Comparison of ENCODE assay signal across 12 cellular contexts in the genomic region with DNA sequence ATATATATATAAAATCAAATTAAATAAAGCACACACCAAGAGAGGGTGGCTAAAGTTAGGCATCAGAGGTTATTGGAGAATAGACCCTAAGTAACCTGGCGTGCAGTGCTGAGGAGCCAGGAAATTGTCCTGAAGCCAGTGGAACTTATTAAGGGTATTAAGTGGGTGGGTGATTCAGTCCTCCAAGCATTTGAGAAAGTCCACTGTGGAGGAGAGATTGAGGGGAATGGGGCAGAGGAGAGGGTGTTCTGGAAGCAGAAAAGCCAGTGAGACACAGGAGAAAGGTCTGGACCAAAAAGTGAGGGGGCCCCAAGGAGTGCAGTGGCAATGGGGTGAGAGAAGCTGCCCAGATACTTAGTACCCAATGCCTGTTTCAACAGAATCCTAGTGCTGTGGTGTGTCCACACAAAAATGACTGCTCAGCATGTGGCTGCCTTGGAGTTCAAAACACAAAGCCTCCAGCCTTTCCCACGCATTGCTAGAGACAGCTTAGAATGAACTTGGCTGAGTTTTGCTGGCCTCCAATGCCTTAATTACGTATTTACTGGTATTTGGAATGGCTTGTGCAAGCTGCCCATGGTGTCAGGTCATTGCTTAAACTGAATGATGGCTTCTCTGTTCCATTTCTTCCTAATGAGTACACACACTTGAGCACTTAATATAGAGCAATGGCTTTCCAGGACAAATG. TPM values are rescaled to one million over a fixed set of nuclear protein-coding genes. Genes with fewer than 3 reads are reported as not detected.
DNase-seq lines count a peak whose midpoint lies in the region; ATAC-seq and TF ChIP-seq lines count a peak whose summit lies in the region.
"Had no signal": no experiment of that assay in that cellular context is flagged by ENCODE, and none has a peak within 500 bp of the region (broad histone marks: within the 10 kb centered on the region; RNA-seq: fewer than 3 reads in every experiment).

No MANE protein-coding gene starts in this region.

- ATAC-seq in lower lobe of right lung (peak; percentile 60 to 83), GM19452 (IDR thresholded peaks at IDR 0.05; ENCODE audit: unreplicated experiment) (no peak), HG03457 (IDR thresholded peaks at IDR 0.05; ENCODE audit: unreplicated experiment) (no peak)
- ATAC-seq: SK-N-SH treated with all-trans-retinoic acid at 6 μM for 48 hours had no signal

- no peaks in the 10 kb centered on the region for H3K36me3 ChIP-seq in esophagus squamous epithelium
- no peaks in the 10 kb centered on the region for H3K36me3 ChIP-seq in lower lobe of right lung
- no peaks in the 10 kb centered on the region for H3K36me3 ChIP-seq in smooth muscle cell (ENCODE audit: low read depth)

- DNase-seq in esophagus squamous epithelium (lab: John Stamatoyannopoulos, UW) = no peak
- DNase-seq in lower lobe of right lung = no peak
- DNase-seq in smooth muscle cell (lab: John Stamatoyannopoulos, UW; ENCODE audit: unreplicated experiment) = no peak
- DNase-seq in NCI-H1694 (lab: John Stamatoyannopoulos, UW) = no peak
- no peak for DNase-seq in NCI-H345 treated with DMSO at 0.1 percent for 48 hours (lab: John Stamatoyannopoulos, UW; ENCODE audit: unreplicated experiment)
- DNase-seq: activated B cell treated with CpG ODN at 0.5 μM for 24 hours; CD4-positive, alpha-beta memory T cell; GF-D8 had no signal

- no peak overlapping the region for H2AFZ ChIP-seq in smooth muscle cell (ENCODE audit: low read depth)

- peaks cover 3% of the 10 kb centered on the region for H3F3A ChIP-seq in smooth muscle cell (ENCODE audit: low read depth)

- H3K9me3 ChIP-seq in esophagus squamous epithelium = no peaks in the 10 kb centered on the region
- H3K9me3 ChIP-seq in lower lobe of right lung = peaks cover 7% of the 10 kb centered on the region
- H3K9me3 ChIP-seq in smooth muscle cell (replicated peaks; ENCODE audit: low read depth) = no peaks in the 10 kb centered on the region

- intact Hi-C loops in esophagus squamous epithelium (cut with DNase I) (no loop called here), lower lobe of right lung (cut with DNase I) (no loop called here)

- no peak for TF ChIP-seq RAD21 in Ishikawa (IDR thresholded peaks at IDR 0.05; ENCODE audit: low read depth)

- TF ChIP-seq CTCF in esophagus squamous epithelium (IDR thresholded peaks at IDR 0.05) (no peak), lower lobe of right lung (IDR thresholded peaks at IDR 0.05) (no peak), smooth muscle cell (IDR thresholded peaks at IDR 0.05; ENCODE audit: borderline replicate concordance, insufficient read depth, poor library complexity, severe bottlenecking) (no peak)

- H3K27me3 ChIP-seq in esophagus squamous epithelium = peaks cover 0 to 13% (median 0%) of the 10 kb centered on the region in 4 donors
- no peaks in the 10 kb centered on the region for H3K27me3 ChIP-seq in lower lobe of right lung (ENCODE audit: low read depth)
- no peaks in the 10 kb centered on the region for H3K27me3 ChIP-seq in smooth muscle cell (ENCODE audit: low read depth)

- no peaks in the 10 kb centered on the region for H3K79me2 ChIP-seq in smooth muscle cell (ENCODE audit: low read depth)

- H3K4me3 ChIP-seq in esophagus squamous epithelium = no peak overlapping the region
- no peak overlapping the region for H3K4me3 ChIP-seq in lower lobe of right lung
- no peak overlapping the region for H3K4me3 ChIP-seq in smooth muscle cell

- peak overlapping the region; percentile 68 for H3K4me2 ChIP-seq in smooth muscle cell

- WGBS in esophagus squamous epithelium, 2 donors = 76 to 84% methylated on average over 3 of the region's 3 CpGs
- 36% methylated on average over 3 of the region's 3 CpGs for WGBS in smooth muscle cell (ENCODE audit: low lambda C conversion rate)

- H4K20me1 ChIP-seq in smooth muscle cell (ENCODE audit: low read depth) = no peaks in the 10 kb centered on the region

- H3K27ac ChIP-seq in esophagus squamous epithelium (peak overlapping the region; percentile 19 to 83 (median 62)), lower lobe of right lung (no peak overlapping the region), smooth muscle cell (ENCODE audit: low read depth) (peak overlapping the region; percentile 82)

- H3K4me1 ChIP-seq in esophagus squamous epithelium = peaks cover 0 to 18% (median 3%) of the 10 kb centered on the region in 3 donors
- no peaks in the 10 kb centered on the region for H3K4me1 ChIP-seq in lower lobe of right lung
- H3K4me1 ChIP-seq in smooth muscle cell (ENCODE audit: low read depth) = no peaks in the 10 kb centered on the region

- no peak for TF ChIP-seq POLR2A in esophagus squamous epithelium (IDR thresholded peaks at IDR 0.05)

- peak overlapping the region; percentile 18 for H3K9ac ChIP-seq in smooth muscle cell (ENCODE audit: low read depth)

- no peak for TF ChIP-seq EP300 in Ishikawa (IDR thresholded peaks at IDR 0.05; ENCODE audit: borderline replicate concordance)

TF ChIP-seq in Ishikawa, 13 proteins besides CTCF, POLR2A, EP300 and RAD21:
- TF ChIP-seq CEBPB (IDR thresholded peaks at IDR 0.05) (peak; percentile 47; the same call in 1 of the 2 replicates), TCF12 (IDR thresholded peaks at IDR 0.05; ENCODE audit: low read depth) (no peak), TEAD4 (IDR thresholded peaks at IDR 0.05) (no peak), YY1 (IDR thresholded peaks at IDR 0.05; ENCODE audit: low read depth) (no peak), NFIC (IDR thresholded peaks at IDR 0.05) (peak; percentile 32), ZBTB7A (IDR thresholded peaks at IDR 0.05; ENCODE audit: low read depth) (no peak), FOXM1 (IDR thresholded peaks at IDR 0.05; ENCODE audit: borderline replicate concordance, low read depth) (no peak), CREB1 (IDR thresholded peaks at IDR 0.05; ENCODE audit: low read depth) (no peak)
- TF ChIP-seq, protein P1, sequence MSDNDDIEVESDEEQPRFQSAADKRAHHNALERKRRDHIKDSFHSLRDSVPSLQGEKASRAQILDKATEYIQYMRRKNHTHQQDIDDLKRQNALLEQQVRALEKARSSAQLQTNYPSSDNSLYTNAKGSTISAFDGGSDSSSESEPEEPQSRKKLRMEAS (IDR thresholded peaks at IDR 0.05) = no peak; the same call in 1 of the 2 replicates
- TF ChIP-seq, protein P2, sequence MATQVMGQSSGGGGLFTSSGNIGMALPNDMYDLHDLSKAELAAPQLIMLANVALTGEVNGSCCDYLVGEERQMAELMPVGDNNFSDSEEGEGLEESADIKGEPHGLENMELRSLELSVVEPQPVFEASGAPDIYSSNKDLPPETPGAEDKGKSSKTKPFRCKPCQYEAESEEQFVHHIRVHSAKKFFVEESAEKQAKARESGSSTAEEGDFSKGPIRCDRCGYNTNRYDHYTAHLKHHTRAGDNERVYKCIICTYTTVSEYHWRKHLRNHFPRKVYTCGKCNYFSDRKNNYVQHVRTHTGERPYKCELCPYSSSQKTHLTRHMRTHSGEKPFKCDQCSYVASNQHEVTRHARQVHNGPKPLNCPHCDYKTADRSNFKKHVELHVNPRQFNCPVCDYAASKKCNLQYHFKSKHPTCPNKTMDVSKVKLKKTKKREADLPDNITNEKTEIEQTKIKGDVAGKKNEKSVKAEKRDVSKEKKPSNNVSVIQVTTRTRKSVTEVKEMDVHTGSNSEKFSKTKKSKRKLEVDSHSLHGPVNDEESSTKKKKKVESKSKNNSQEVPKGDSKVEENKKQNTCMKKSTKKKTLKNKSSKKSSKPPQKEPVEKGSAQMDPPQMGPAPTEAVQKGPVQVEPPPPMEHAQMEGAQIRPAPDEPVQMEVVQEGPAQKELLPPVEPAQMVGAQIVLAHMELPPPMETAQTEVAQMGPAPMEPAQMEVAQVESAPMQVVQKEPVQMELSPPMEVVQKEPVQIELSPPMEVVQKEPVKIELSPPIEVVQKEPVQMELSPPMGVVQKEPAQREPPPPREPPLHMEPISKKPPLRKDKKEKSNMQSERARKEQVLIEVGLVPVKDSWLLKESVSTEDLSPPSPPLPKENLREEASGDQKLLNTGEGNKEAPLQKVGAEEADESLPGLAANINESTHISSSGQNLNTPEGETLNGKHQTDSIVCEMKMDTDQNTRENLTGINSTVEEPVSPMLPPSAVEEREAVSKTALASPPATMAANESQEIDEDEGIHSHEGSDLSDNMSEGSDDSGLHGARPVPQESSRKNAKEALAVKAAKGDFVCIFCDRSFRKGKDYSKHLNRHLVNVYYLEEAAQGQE (IDR thresholded peaks at IDR 0.05; ENCODE audit: low read depth) = no peak
- TF ChIP-seq, protein P3, sequence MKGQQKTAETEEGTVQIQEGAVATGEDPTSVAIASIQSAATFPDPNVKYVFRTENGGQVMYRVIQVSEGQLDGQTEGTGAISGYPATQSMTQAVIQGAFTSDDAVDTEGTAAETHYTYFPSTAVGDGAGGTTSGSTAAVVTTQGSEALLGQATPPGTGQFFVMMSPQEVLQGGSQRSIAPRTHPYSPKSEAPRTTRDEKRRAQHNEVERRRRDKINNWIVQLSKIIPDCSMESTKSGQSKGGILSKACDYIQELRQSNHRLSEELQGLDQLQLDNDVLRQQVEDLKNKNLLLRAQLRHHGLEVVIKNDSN (IDR thresholded peaks at IDR 0.05) = no peak

RNA-seq across cellular contexts. Expression of a gene that starts 44.9 kb away (rescaled TPM):
- total RNA-seq in esophagus squamous epithelium = 10 to 100 TPM in 2 of 4 donors, 1 to 10 TPM in 2; 4.0 to 23.0 (median 13.8) TPM
- 36.5 TPM for total RNA-seq in lower lobe of right lung
- 20.4 and 30.3 TPM in 2 replicates for total RNA-seq in smooth muscle cell
- polyA plus RNA-seq in smooth muscle cell = 11.4 and 14.1 TPM in 2 replicates

Comparison
In these comparisons a context has a peak if more than half of its experiments do, and no peak if none do; other contexts are left out.
1. ATAC-seq: peak in lower lobe of right lung (2 of 2); none in GM19452 (single experiment) and HG03457 (single experiment).